Comparison of ENCODE assay signal across 20 cellular contexts in the genomic region with DNA sequence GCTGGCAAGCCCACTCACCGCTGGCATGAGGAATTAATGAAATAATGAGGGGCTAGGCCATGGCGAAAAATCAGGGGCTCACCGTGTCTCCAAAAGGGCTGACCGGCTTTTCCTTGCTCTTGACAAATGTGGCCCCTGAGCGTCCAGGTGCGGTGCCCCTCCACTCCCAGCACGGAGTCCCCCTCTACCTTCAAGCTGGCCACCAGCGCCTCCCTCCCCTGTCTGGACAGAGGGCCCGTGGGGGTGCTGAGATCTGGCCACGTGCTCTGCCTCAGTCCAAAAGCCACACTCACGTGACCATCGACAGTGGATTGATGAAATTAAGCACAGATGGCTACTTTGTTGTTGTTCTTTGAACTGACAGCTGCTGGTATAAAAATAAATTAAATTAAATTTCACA.
"Had no signal": no experiment of that assay in that cellular context is flagged by ENCODE, and none has a peak within 500 bp of the region (broad histone marks: within the 10 kb centered on the region; RNA-seq: fewer than 3 reads in every experiment).

No MANE protein-coding gene starts in this region.

- H3K27me3 Mint-ChIP-seq: type B pancreatic cell had no signal

- H3K36me3 Mint-ChIP-seq: activated naive CD4-positive, alpha-beta T cell treated with anti-CD3 and anti-CD28 coated beads, Interleukin-2, amount 10 ng/mL, durations not matched to agents 7 days and 5 days; memory B cell; natural killer cell treated with Interleukin-12 subunit alpha and Interleukin-12 subunit beta and Interleukin-15 and Interleukin-18, amount 100 ng/mL, for 72 hours; type B pancreatic cell had no signal

- H3K36me3 ChIP-seq: ascending aorta, breast epithelium, left ventricle myocardium inferior, prostate gland, sigmoid colon had no signal

- H3K4me1 Mint-ChIP-seq: activated naive CD4-positive, alpha-beta T cell treated with anti-CD3 and anti-CD28 coated beads, Interleukin-2, amount 10 ng/mL, durations not matched to agents 7 days and 5 days; stimulated activated naive CD8-positive, alpha-beta T cell treated with anti-CD3 and anti-CD28 coated beads, Interleukin-15, amount 100 ng/mL, for 72 hours had no signal

- H3K4me3 ChIP-seq: ascending aorta, breast epithelium, hepatocyte, left ventricle myocardium inferior, prostate gland, sigmoid colon had no signal

- H3K4me3 Mint-ChIP-seq: activated naive CD4-positive, alpha-beta T cell treated with anti-CD3 and anti-CD28 coated beads, Interleukin-2, amount 10 ng/mL, durations not matched to agents 7 days and 5 days; activated T-helper 17 cell treated with anti-CD3 and anti-CD28 coated beads, Interleukin-2, amount 50 U/mL, for 72 hours; effector memory CD8-positive, alpha-beta T cell; memory B cell; natural killer cell treated with Interleukin-12 subunit alpha and Interleukin-12 subunit beta and Interleukin-15 and Interleukin-18, amount 100 ng/mL, for 72 hours; stimulated activated naive CD8-positive, alpha-beta T cell treated with anti-CD3 and anti-CD28 coated beads, Interleukin-15, amount 100 ng/mL, for 72 hours; type B pancreatic cell had no signal

- DNase-seq: activated CD4-positive, alpha-beta T cell treated with anti-CD3 and anti-CD28 coated beads for 1 hour; activated CD4-positive, alpha-beta T cell treated with anti-CD3 and anti-CD28 coated beads, Interleukin-2, amount 50 U/mL, for 48 hours; activated naive CD4-positive, alpha-beta T cell treated with anti-CD3 and anti-CD28 coated beads, Interleukin-2, amount 10 ng/mL, durations not matched to agents 7 days and 5 days; dermis blood vessel endothelial cell; effector memory CD8-positive, alpha-beta T cell; left ventricle myocardium inferior; nucleus accumbens; sigmoid colon; stimulated activated CD4-positive, alpha-beta T cell treated with anti-CD3 and anti-CD28 coated beads, Interleukin-1b, Interleukin-23, amount 100 ng/mL, for 48 hours; stimulated activated naive CD8-positive, alpha-beta T cell treated with anti-CD3 and anti-CD28 coated beads, Interleukin-15, amount 100 ng/mL, for 72 hours; T-helper 1 cell; T1000 had no signal

- H3K9me3 Mint-ChIP-seq: activated naive CD4-positive, alpha-beta T cell treated with anti-CD3 and anti-CD28 coated beads, Interleukin-2, amount 10 ng/mL, durations not matched to agents 7 days and 5 days; activated T-helper 17 cell treated with anti-CD3 and anti-CD28 coated beads, Interleukin-2, amount 50 U/mL, for 72 hours; effector memory CD8-positive, alpha-beta T cell; natural killer cell treated with Interleukin-12 subunit alpha and Interleukin-12 subunit beta and Interleukin-15 and Interleukin-18, amount 100 ng/mL, for 72 hours; stimulated activated naive CD8-positive, alpha-beta T cell treated with anti-CD3 and anti-CD28 coated beads, Interleukin-15, amount 100 ng/mL, for 72 hours; type B pancreatic cell had no signal

- H3K27ac Mint-ChIP-seq: activated T-helper 17 cell treated with anti-CD3 and anti-CD28 coated beads, Interleukin-2, amount 50 U/mL, for 72 hours; effector memory CD8-positive, alpha-beta T cell; memory B cell; natural killer cell treated with Interleukin-12 subunit alpha and Interleukin-12 subunit beta and Interleukin-15 and Interleukin-18, amount 100 ng/mL, for 72 hours; type B pancreatic cell had no signal

- H3K27me3 ChIP-seq: ascending aorta, breast epithelium, hepatocyte, sigmoid colon had no signal

- ATAC-seq: activated T-helper 17 cell treated with anti-CD3 and anti-CD28 coated beads, Interleukin-2, amount 50 U/mL, for 72 hours; effector memory CD8-positive, alpha-beta T cell; natural killer cell treated with Interleukin-12 subunit alpha and Interleukin-12 subunit beta and Interleukin-15 and Interleukin-18, amount 100 ng/mL, for 72 hours; stimulated activated naive CD8-positive, alpha-beta T cell treated with anti-CD3 and anti-CD28 coated beads, Interleukin-15, amount 100 ng/mL, for 72 hours had no signal
